In the genomic region with DNA sequence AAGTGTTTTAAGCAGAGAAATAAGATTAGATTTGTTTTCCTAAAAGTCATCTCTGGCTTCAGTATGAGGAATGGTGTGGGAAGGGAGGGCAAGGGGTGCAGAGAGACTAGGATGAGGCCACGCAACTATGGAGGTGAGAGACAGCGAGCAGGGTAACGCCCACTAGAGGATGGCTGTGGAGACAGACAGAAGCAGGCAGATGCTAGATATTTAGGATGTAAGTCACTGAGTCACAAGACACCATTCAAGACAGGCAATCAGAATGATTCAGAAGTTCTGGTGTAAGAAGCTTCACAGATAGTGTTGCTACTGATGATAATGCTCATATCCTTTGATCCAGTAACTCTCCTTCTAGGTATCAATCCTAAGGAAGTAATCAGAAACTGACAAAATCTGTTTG, we compare ENCODE assay signal across 12 cellular contexts.
DNase-seq lines count a peak whose midpoint lies in the region; ATAC-seq lines count a peak whose summit lies in the region.
"Had no signal": no experiment of that assay in that cellular context is flagged by ENCODE, and none has a peak within 500 bp of the region (broad histone marks: within the 10 kb centered on the region; RNA-seq: fewer than 3 reads in every experiment).

No MANE protein-coding gene starts in this region.

- peak; percentile 9 for ATAC-seq in GM21723 (IDR thresholded peaks at IDR 0.05; ENCODE audit: unreplicated experiment)

- peak; percentile 22 for DNase-seq in AG20443 (ENCODE audit: low spot score)
- DNase-seq in SW480 (ENCODE audit: low spot score) = peak; percentile 13
- peak; percentile 76 for DNase-seq in iris pigment epithelial cell (ENCODE audit: low read depth)
- no peak for DNase-seq in stimulated activated CD4-positive, alpha-beta T cell treated with anti-CD3 and anti-CD28 coated beads, Interleukin-2, amount 100 ng/mL, for 48 hours
- no peak for DNase-seq in NCI-H1417 (lab: John Stamatoyannopoulos, UW)
- no peak for DNase-seq in NCI-H1417 treated with DMSO at 0.1 percent for 48 hours (lab: John Stamatoyannopoulos, UW)
- no peak for DNase-seq in NCI-H2081 treated with DMSO at 0.1 percent for 48 hours (lab: John Stamatoyannopoulos, UW)
- DNase-seq: activated effector memory CD4-positive, alpha-beta T cell treated with Interleukin-2 at 50 U/mL for 16 hours; NCI-H1105 treated with DMSO at 0.1 percent for 48 hours; OCI-M1; stimulated activated naive CD4-positive, alpha-beta T cell treated with Interleukin-2 at 50 U/mL for 16 hours had no signal

Comparison
In these comparisons a context has a peak if more than half of its experiments do, and no peak if none do; other contexts are left out.
1. DNase-seq: peak in AG20443 (single experiment), SW480 (single experiment) and iris pigment epithelial cell (single experiment); none in stimulated activated CD4-positive, alpha-beta T cell treated with anti-CD3 and anti-CD28 coated beads, Interleukin-2, amount 100 ng/mL, for 48 hours (0 of 2), NCI-H1417 (0 of 3), NCI-H1417 treated with DMSO at 0.1 percent for 48 hours (single experiment) and NCI-H2081 treated with DMSO at 0.1 percent for 48 hours (single experiment).